9 cellular contexts compared by ENCODE assay signal in the genomic region with DNA sequence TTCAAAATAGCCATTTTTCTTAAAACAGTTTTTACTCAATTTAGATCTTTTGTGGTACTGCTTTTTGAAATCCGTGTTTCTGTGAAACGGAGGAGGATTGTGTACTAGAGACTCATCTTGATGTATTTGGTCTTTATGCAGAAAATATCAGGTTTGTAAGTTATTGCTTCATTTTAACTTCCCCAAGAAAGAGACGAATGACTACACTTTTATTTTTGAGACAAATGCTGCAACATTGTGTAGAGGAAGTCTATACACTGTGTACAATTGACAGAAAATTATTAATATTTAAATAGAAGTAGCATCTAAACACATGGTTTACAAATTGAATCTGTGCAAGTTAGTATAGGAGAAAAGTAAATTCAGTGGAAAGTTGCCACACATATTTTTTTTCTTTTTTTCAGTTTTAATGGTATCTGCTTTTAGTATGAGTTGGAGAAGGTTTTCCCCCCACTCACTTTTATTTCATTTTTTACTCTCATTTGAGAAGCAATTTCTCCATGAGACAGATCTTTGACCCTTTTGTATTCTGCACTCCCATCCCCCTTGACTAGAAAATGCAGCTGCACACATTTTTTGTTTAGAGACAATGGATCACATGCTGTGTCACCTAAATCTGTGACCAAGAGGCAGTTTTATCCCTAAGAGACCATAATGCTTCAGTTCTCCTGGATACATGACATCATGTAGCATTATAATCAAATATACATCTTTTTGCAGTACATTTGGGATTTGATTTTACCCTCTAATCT. TPM values are rescaled to one million over a fixed set of nuclear protein-coding genes. Genes with fewer than 3 reads are reported as not detected.
DNase-seq lines count a peak whose midpoint lies in the region; ATAC-seq, FAIRE-seq and TF ChIP-seq lines count a peak whose summit lies in the region.
"Had no signal": no experiment of that assay in that cellular context is flagged by ENCODE, and none has a peak within 500 bp of the region (broad histone marks: within the 10 kb centered on the region; RNA-seq: fewer than 3 reads in every experiment).

No MANE protein-coding gene starts in this region.

- H4K12ac ChIP-seq in trophoblast cell (ENCODE audit: low read depth, low read length) = no peak overlapping the region

- no peak for TF ChIP-seq POLR2A in GM12878 (IDR thresholded peaks at IDR 0.05; ENCODE audit: low read depth, low read length)

- no peaks in the 10 kb centered on the region for H3K9me3 ChIP-seq in HEK293 (ENCODE audit: control insufficient read depth, insufficient read depth, low read depth, low read length)
- H3K9me3 ChIP-seq in GM12878 (replicated peaks; ENCODE audit: control insufficient read depth, insufficient read depth, low read length) = peaks cover 4% of the 10 kb centered on the region; the same call in 2 of the 3 replicates
- no peaks in the 10 kb centered on the region for H3K9me3 ChIP-seq in neuron (ENCODE audit: low read length)
- no peaks in the 10 kb centered on the region for H3K9me3 ChIP-seq in trophoblast cell (ENCODE audit: insufficient read depth, low read depth, low read length)
- H3K9me3 ChIP-seq: colonic mucosa had no signal

- H4K20me1 ChIP-seq in GM12878 (ENCODE audit: control insufficient read depth, insufficient read depth) = no peaks in the 10 kb centered on the region

- H3K4me1 ChIP-seq in HEK293 (ENCODE audit: control insufficient read depth, insufficient read depth, low read length) (peaks cover 33% of the 10 kb centered on the region), GM12878 (ENCODE audit: control insufficient read depth, insufficient read depth, low read length) (peaks cover 12% of the 10 kb centered on the region), neuron (ENCODE audit: insufficient read depth, low read length) (peaks cover 35% of the 10 kb centered on the region), trophoblast cell (ENCODE audit: control insufficient read depth in 1 of 2, insufficient read depth in 2 of 2, low read length in 2 of 2) (no peaks in the 10 kb centered on the region)
- H3K4me1 ChIP-seq: colonic mucosa had no signal

- H4K91ac ChIP-seq in trophoblast cell (ENCODE audit: low read depth, low read length) = no peak overlapping the region

- H3K4me3 ChIP-seq in HEK293 (ENCODE audit: low read depth, low read length) = no peak overlapping the region
- H3K4me3 ChIP-seq in GM12878 = 0 out of 2 replicates have a peak overlapping the region, but pooled peaks have one; percentile 17
- peak overlapping the region; percentile 22 for H3K4me3 ChIP-seq in neuron (ENCODE audit: low read length)
- H3K4me3 ChIP-seq in trophoblast cell (ENCODE audit: low read depth, low read length) = no peak overlapping the region
- H3K4me3 ChIP-seq: colonic mucosa had no signal

- intact Hi-C loops in GM12878 (cut with micrococcal nuclease; ENCODE audit: unreplicated experiment) = no loop called here

- POLR2A ChIA-PET in HEK293 (lab: Yijun Ruan, JAX) (no interaction called here), GM12878 (lab: Charles Lee) (interaction anchor here (1.3 kb wide), 1 partner anchor 12 kb away, joined by 4 read pairs; no protein-coding TSS in a partner anchor)

- H3K4me2 ChIP-seq in GM12878 (ENCODE audit: control insufficient read depth, insufficient read depth) (peak overlapping the region; percentile 56), trophoblast cell (ENCODE audit: low read length) (no peak overlapping the region)

- CTCF ChIA-PET in HEK293 (lab: Yijun Ruan, JAX) = interaction anchor here (0.6 to 0.7 kb wide), 4 partner anchors 24 to 198 kb away, joined by 3 to 5 read pairs (median 3); no protein-coding TSS in a partner anchor
- CTCF ChIA-PET in GM12878 (lab: Yijun Ruan, JAX) = interaction anchor here (1.5 kb wide), 1 partner anchor 91 kb away, joined by 3 read pairs; no protein-coding TSS in a partner anchor

- H3K36me3 ChIP-seq in HEK293 (ENCODE audit: control insufficient read depth in 2 of 2, insufficient read depth in 1 of 2, low read length in 2 of 2) = no peaks in the 10 kb centered on the region
- no peaks in the 10 kb centered on the region for H3K36me3 ChIP-seq in GM12878 (ENCODE audit: control insufficient read depth in 2 of 2, insufficient read depth in 2 of 2, low read length in 1 of 2)
- no peaks in the 10 kb centered on the region for H3K36me3 ChIP-seq in neuron (ENCODE audit: insufficient read depth, low read length)
- H3K36me3 ChIP-seq in trophoblast cell (ENCODE audit: control insufficient read depth in 1 of 2, insufficient read depth in 2 of 2, low read length in 2 of 2) = no peaks in the 10 kb centered on the region
- H3K36me3 ChIP-seq: colonic mucosa had no signal

- H3K79me2 ChIP-seq in GM12878 (ENCODE audit: control insufficient read depth, insufficient read depth, low read length) = peaks cover 99% of the 10 kb centered on the region
- H3K79me2 ChIP-seq in trophoblast cell (ENCODE audit: control insufficient read depth, insufficient read depth, low read length, poor library complexity) = no peaks in the 10 kb centered on the region

- no peaks in the 10 kb centered on the region for H3K79me1 ChIP-seq in trophoblast cell (ENCODE audit: low read length)

- BruUV-seq in GM12878 (replicated peaks; lab: Mats Ljungman, UMichigan) = no TSS peak

- H3K14ac ChIP-seq in trophoblast cell (ENCODE audit: low read length) = no peak overlapping the region

- H3K9ac ChIP-seq in GM12878 (ENCODE audit: control insufficient read depth, insufficient read depth, low read length) = peak overlapping the region; percentile 35
- H3K9ac ChIP-seq in trophoblast cell (ENCODE audit: low read length) = no peak overlapping the region

- H3K27ac ChIP-seq in HEK293 (ENCODE audit: extremely low read depth, low read depth, low read length) (no peak overlapping the region), GM12878 (ENCODE audit: control insufficient read depth, insufficient read depth) (peak overlapping the region; percentile 40; the same call in 1 of the 2 replicates), trophoblast cell (ENCODE audit: low read depth, low read length) (no peak overlapping the region)
- H3K27ac ChIP-seq: colonic mucosa had no signal

- H2AK5ac ChIP-seq in trophoblast cell (ENCODE audit: low read length) = no peak overlapping the region

- TF ChIP-seq EP300 in GM12878 (IDR thresholded peaks at IDR 0.05; ENCODE audit: borderline replicate concordance in 1 of 2, control insufficient read depth in 1 of 2, low read depth in 2 of 2, low read length in 2 of 2) = no peak

- no peak overlapping the region for H2BK5ac ChIP-seq in trophoblast cell (ENCODE audit: low read depth, low read length, poor library complexity)

- no peak overlapping the region for H4K8ac ChIP-seq in trophoblast cell (ENCODE audit: low read depth, low read length)

- TF ChIP-seq CTCF in HEK293 (tag by site-specific recombination; IDR thresholded peaks at IDR 0.05) = no peak
- TF ChIP-seq CTCF in GM12878 (IDR thresholded peaks at IDR 0.05 in 2 of 3, conservative IDR thresholded peaks at IDR 0.05 in 1 of 3; ENCODE audit: control insufficient read depth in 2 of 3, extremely low read depth in 1 of 3, insufficient read depth in 1 of 3, low read depth in 3 of 3, low read length in 3 of 3) = no peak

- no peak overlapping the region; the same call in 1 of the 2 replicates for H2AFZ ChIP-seq in GM12878 (ENCODE audit: control insufficient read depth, low read depth, low read length)
- H2AFZ ChIP-seq in neuron (ENCODE audit: low read depth, low read length) = no peak overlapping the region
- no peak overlapping the region for H2AFZ ChIP-seq in trophoblast cell (ENCODE audit: insufficient read depth, low read length, poor library complexity)

- H3K23ac ChIP-seq in trophoblast cell (ENCODE audit: low read length) = no peak overlapping the region

- no peak overlapping the region for H2BK12ac ChIP-seq in trophoblast cell (ENCODE audit: low read length)

- in situ Hi-C loops in GM12878 (cut with MboI) = no loop called here
- in situ Hi-C loops in KBM-7 (cut with MboI; ENCODE audit: low pct_unique_long_range_greater_than_20kb, low sequenced_read_pairs) = no loop called here

- no peak for FAIRE-seq in GM12878 (lab: Jason Lieb, UNC)

- SMC1A ChIA-PET in GM12878 (lab: Charles Lee; ENCODE audit: uncharacterized antibody, unreplicated experiment) = interaction anchor here (1.2 to 1.5 kb wide), 2 partner anchors 87 to 213 kb away, joined by 3 to 5 read pairs; no protein-coding TSS in a partner anchor

- DNase-seq in NCI-H2081 treated with DMSO at 0.1 percent for 48 hours (lab: John Stamatoyannopoulos, UW) (peak; percentile 90), GM12878 (ENCODE audit: low read depth, low spot score) (no peak), GDM1 (lab: John Stamatoyannopoulos, UW) (no peak), KBM-7 (no peak), trophoblast cell (no peak)
- DNase-seq: colonic mucosa had no signal

- no peak overlapping the region for H3K18ac ChIP-seq in trophoblast cell (ENCODE audit: low read length)

- H3K27me3 ChIP-seq in GM12878 (replicated peaks in 1 of 2; ENCODE audit: control insufficient read depth in 2 of 2, insufficient read depth in 2 of 2, low read length in 1 of 2) (no peaks in the 10 kb centered on the region), neuron (ENCODE audit: insufficient read depth, low read length) (no peaks in the 10 kb centered on the region), trophoblast cell (ENCODE audit: insufficient read depth, low read length) (no peaks in the 10 kb centered on the region)
- H3K27me3 ChIP-seq: colonic mucosa had no signal

- no peak overlapping the region for H2BK120ac ChIP-seq in trophoblast cell (ENCODE audit: insufficient read depth, low read length, poor library complexity)

- WGBS in GM12878 (ENCODE audit: insufficient coverage, insufficient replicate concordance, low lambda C conversion rate, missing lambda C conversion rate) = 75% methylated on average over 3 of the region's 3 CpGs
- WGBS in trophoblast cell (ENCODE audit: extremely low coverage, insufficient coverage, insufficient read length) = no CpG with 5 or more reads among the region's 3 CpGs

- RAD21 ChIA-PET in GM12878 (lab: Charles Lee; ENCODE audit: unreplicated experiment) = interaction anchor here (0.7 kb wide), 1 partner anchor 10 kb away, joined by 3 read pairs; no protein-coding TSS in a partner anchor

- ATAC-seq in GM12878 (peak; percentile 9), HG03135 (IDR thresholded peaks at IDR 0.05; ENCODE audit: unreplicated experiment) (no peak)

- H3K4ac ChIP-seq in trophoblast cell (ENCODE audit: low read depth, low read length) = no peak overlapping the region

- no peak for TF ChIP-seq RAD21 in GM12878 (IDR thresholded peaks at IDR 0.05; ENCODE audit: insufficient read depth, low read depth, low read length)

RNA-seq across cellular contexts. Expression of gene FOXN2, which starts 14.7 kb away (rescaled TPM):
- total RNA-seq in GM12878 (2013; cell fraction: nucleolus; rRNA removed) = 46.2 and 53.4 TPM in 2 replicates
- total RNA-seq in GM12878 (2014; rRNA removed) (32.5 and 36.6 TPM in 2 replicates), GM12878 (2014; rRNA removed; fragmentation: Illumina TruSeq; extraction: Trizol) (34.4 and 34.7 TPM in 2 replicates), GM12878 (2021) (26.6 and 29.9 TPM in 2 replicates)
- polyA plus RNA-seq in GM12878 (2011; ENCODE audit: low read depth) = 4.8 TPM
- polyA plus RNA-seq in GM12878 (2011; rRNA removed) (28.7 and 36.0 TPM in 2 replicates), GM12878 (2014; fragmentation: Illumina TruSeq; extraction: Trizol) (26.5 and 27.0 TPM in 2 replicates), GM12878 (2014; fragmentation: Nextera tagmentation; extraction: Ambion mirVana) (10 to 100 TPM in 1 of 2 experiments, 1 to 10 TPM in 1; 10.0 to 27.4 TPM), GM12878 (2014; rRNA removed) (10.8 and 12.7 TPM in 2 replicates), GM12878 (2016; fragmentation: Nextera tagmentation; extraction: Ambion mirVana) (10 to 100 TPM; 29.7 to 30.4 TPM)
- polyA plus RNA-seq in GM12878 (2011; cell fraction: cytosol; rRNA removed) = 13.0 and 15.2 TPM in 2 replicates
- polyA plus RNA-seq in GM12878 (2011; cell fraction: nucleus; rRNA removed) = 13.7 and 14.3 TPM in 2 replicates
- polyA plus RNA-seq in GM12878 (2012) = 6.2 and 9.2 TPM in 2 replicates
- polyA minus RNA-seq in GM12878 (2011; rRNA and poly(A)+ RNA removed) = 37.4 and 53.0 TPM in 2 replicates
- polyA minus RNA-seq in GM12878 (2011; cell fraction: cytosol; rRNA and poly(A)+ RNA removed) = 15.3 and 19.9 TPM in 2 replicates
- polyA minus RNA-seq in GM12878 (2011; cell fraction: nucleus; rRNA and poly(A)+ RNA removed) = 19.0 and 30.0 TPM in 2 replicates
- polyA plus RNA-seq in trophoblast cell (2013) = 13.2 and 13.8 TPM in 2 replicates

Comparison
In these comparisons a context has a peak if more than half of its experiments do, and no peak if none do; other contexts are left out.
1. H3K4me3 ChIP-seq: peak in GM12878 (single experiment) and neuron (single experiment); none in HEK293 (single experiment) and trophoblast cell (single experiment).
2. Of the 9 proteins assayed by ChIP-seq in both HEK293 and GM12878: peak only in HEK293: ATF2; only in GM12878: none; in both: none; in neither: 8.